In genomic region chr4:70927502-70928139, GRCh38 we compare ENCODE assay signal across 9 cellular contexts. TPM values are rescaled to one million over a fixed set of nuclear protein-coding genes. Genes with fewer than 3 reads are reported as not detected.
DNase-seq lines count a peak whose midpoint lies in the region; ATAC-seq and TF ChIP-seq lines count a peak whose summit lies in the region.
"Had no signal": no experiment of that assay in that cellular context is flagged by ENCODE, and none has a peak within 500 bp of the region (broad histone marks: within the 10 kb centered on the region; RNA-seq: fewer than 3 reads in every experiment).

No MANE protein-coding gene starts in this region.

- no peaks in the 10 kb centered on the region for H3K9me3 ChIP-seq in vagina

- H3K27ac Mint-ChIP-seq in activated T-helper 1 cell treated with anti-CD3 and anti-CD28 coated beads, Interleukin-12 subunit alpha, Interleukin-12 subunit beta, Interleukin-2, Interleukin-4 antibody, amounts not matched to agents 30 ng/mL and 10 ng/mL and 1 ng/mL, durations not matched to agents 14 hours and 24 hours and 36 hours: peak overlapping the region; percentile 76

- no peak overlapping the region for H3K27ac ChIP-seq in vagina

- no peak for TF ChIP-seq POLR2A in vagina (IDR thresholded peaks at IDR 0.05)

- H3K4me3 Mint-ChIP-seq in activated T-helper 1 cell treated with anti-CD3 and anti-CD28 coated beads, Interleukin-12 subunit alpha, Interleukin-12 subunit beta, Interleukin-2, Interleukin-4 antibody, amounts not matched to agents 30 ng/mL and 10 ng/mL and 1 ng/mL, durations not matched to agents 14 hours and 24 hours and 36 hours: peak overlapping the region; percentile 11

- ATAC-seq in HG03045 (IDR thresholded peaks at IDR 0.05; ENCODE audit: unreplicated experiment): peak; percentile 40

- peaks cover 3% of the 10 kb centered on the region for H3K9me3 Mint-ChIP-seq in activated T-helper 1 cell treated with anti-CD3 and anti-CD28 coated beads, Interleukin-12 subunit alpha, Interleukin-12 subunit beta, Interleukin-2, Interleukin-4 antibody, amounts not matched to agents 30 ng/mL and 10 ng/mL and 1 ng/mL, durations not matched to agents 14 hours and 24 hours and 36 hours

- intact Hi-C loops in activated T-helper 1 cell treated with anti-CD3 and anti-CD28 coated beads, Interleukin-12 subunit alpha, Interleukin-12 subunit beta, Interleukin-2, Interleukin-4 antibody, amounts not matched to agents 30 ng/mL and 10 ng/mL and 1 ng/mL, durations not matched to agents 14 hours and 24 hours and 36 hours (cut with micrococcal nuclease): loop anchor here (1.0 to 2.0 kb wide), 2 partner anchors 25 to 89 kb away; partner anchors contain the start of genes GRSF1 and MOB1B
- intact Hi-C loops in vagina (cut with DNase I): no loop called here

- no peaks in the 10 kb centered on the region for H3K36me3 ChIP-seq in vagina

- no peak overlapping the region for H3K4me3 ChIP-seq in vagina

- no peaks in the 10 kb centered on the region for H3K27me3 ChIP-seq in vagina

- H3K4me1 ChIP-seq in vagina: no peaks in the 10 kb centered on the region

- DNase-seq in stimulated activated naive CD4-positive, alpha-beta T cell (lab: John Stamatoyannopoulos, UW): peak in 4 of 6 experiments; percentile 3 to 47 (median 24)
- no peak for DNase-seq in stimulated activated naive CD4-positive, alpha-beta T cell treated with Interleukin-2 at 50 U/mL for 16 hours (lab: John Stamatoyannopoulos, UW)
- peak; percentile 15 for DNase-seq in activated T-helper 1 cell treated with anti-CD3 and anti-CD28 coated beads, Interleukin-12 subunit alpha, Interleukin-12 subunit beta, Interleukin-2, Interleukin-4 antibody, amounts not matched to agents 30 ng/mL and 10 ng/mL and 1 ng/mL, durations not matched to agents 14 hours and 24 hours and 36 hours (ENCODE audit: low spot score)
- DNase-seq in NCI-H2107 treated with DMSO at 0.1 percent for 48 hours (lab: John Stamatoyannopoulos, UW; ENCODE audit: unreplicated experiment) (no peak), epidermal melanocyte (ENCODE audit: insufficient read length, low spot score) (no peak), vagina (ENCODE audit: extremely low spot score in 2 of 2) (no peak)
- DNase-seq in activated effector memory CD4-positive, alpha-beta T cell treated with anti-CD3 and anti-CD28 coated beads, Interleukin-2, amount 50 U/mL, for 16 hours: no peak
- DNase-seq: NCI-H2171 treated with DMSO at 0.1 percent for 48 hours had no signal

- H3K4me1 Mint-ChIP-seq in activated T-helper 1 cell treated with anti-CD3 and anti-CD28 coated beads, Interleukin-12 subunit alpha, Interleukin-12 subunit beta, Interleukin-2, Interleukin-4 antibody, amounts not matched to agents 30 ng/mL and 10 ng/mL and 1 ng/mL, durations not matched to agents 14 hours and 24 hours and 36 hours (ENCODE audit: low read depth): peaks cover 31% of the 10 kb centered on the region

- TF ChIP-seq CTCF in vagina (IDR thresholded peaks at IDR 0.05): no peak

- peaks cover 3% of the 10 kb centered on the region for H3K36me3 Mint-ChIP-seq in activated T-helper 1 cell treated with anti-CD3 and anti-CD28 coated beads, Interleukin-12 subunit alpha, Interleukin-12 subunit beta, Interleukin-2, Interleukin-4 antibody, amounts not matched to agents 30 ng/mL and 10 ng/mL and 1 ng/mL, durations not matched to agents 14 hours and 24 hours and 36 hours (ENCODE audit: low read depth)

- no peaks in the 10 kb centered on the region for H3K27me3 Mint-ChIP-seq in activated T-helper 1 cell treated with anti-CD3 and anti-CD28 coated beads, Interleukin-12 subunit alpha, Interleukin-12 subunit beta, Interleukin-2, Interleukin-4 antibody, amounts not matched to agents 30 ng/mL and 10 ng/mL and 1 ng/mL, durations not matched to agents 14 hours and 24 hours and 36 hours (ENCODE audit: insufficient read depth)

RNA-seq across cellular contexts. Expression of gene MOB1B, which starts 25.5 kb away (rescaled TPM):
- 22.1 and 23.1 TPM in 2 replicates for total RNA-seq in activated T-helper 1 cell treated with anti-CD3 and anti-CD28 coated beads, Interleukin-12 subunit alpha, Interleukin-12 subunit beta, Interleukin-2, Interleukin-4 antibody, amounts not matched to agents 30 ng/mL and 10 ng/mL and 1 ng/mL, durations not matched to agents 14 hours and 24 hours and 36 hours
- 13.0 TPM for total RNA-seq in vagina

Comparison
In these comparisons a context has a peak if more than half of its experiments do, and no peak if none do; other contexts are left out.
1. DNase-seq: peak in stimulated activated naive CD4-positive, alpha-beta T cell (4 of 6) and activated T-helper 1 cell treated with anti-CD3 and anti-CD28 coated beads, Interleukin-12 subunit alpha, Interleukin-12 subunit beta, Interleukin-2, Interleukin-4 antibody, amounts not matched to agents 30 ng/mL and 10 ng/mL and 1 ng/mL, durations not matched to agents 14 hours and 24 hours and 36 hours (single experiment); none in stimulated activated naive CD4-positive, alpha-beta T cell treated with Interleukin-2 at 50 U/mL for 16 hours (single experiment), NCI-H2107 treated with DMSO at 0.1 percent for 48 hours (single experiment), activated effector memory CD4-positive, alpha-beta T cell treated with anti-CD3 and anti-CD28 coated beads, Interleukin-2, amount 50 U/mL, for 16 hours (single experiment), epidermal melanocyte (single experiment) and vagina (0 of 2).